In the genomic region with DNA sequence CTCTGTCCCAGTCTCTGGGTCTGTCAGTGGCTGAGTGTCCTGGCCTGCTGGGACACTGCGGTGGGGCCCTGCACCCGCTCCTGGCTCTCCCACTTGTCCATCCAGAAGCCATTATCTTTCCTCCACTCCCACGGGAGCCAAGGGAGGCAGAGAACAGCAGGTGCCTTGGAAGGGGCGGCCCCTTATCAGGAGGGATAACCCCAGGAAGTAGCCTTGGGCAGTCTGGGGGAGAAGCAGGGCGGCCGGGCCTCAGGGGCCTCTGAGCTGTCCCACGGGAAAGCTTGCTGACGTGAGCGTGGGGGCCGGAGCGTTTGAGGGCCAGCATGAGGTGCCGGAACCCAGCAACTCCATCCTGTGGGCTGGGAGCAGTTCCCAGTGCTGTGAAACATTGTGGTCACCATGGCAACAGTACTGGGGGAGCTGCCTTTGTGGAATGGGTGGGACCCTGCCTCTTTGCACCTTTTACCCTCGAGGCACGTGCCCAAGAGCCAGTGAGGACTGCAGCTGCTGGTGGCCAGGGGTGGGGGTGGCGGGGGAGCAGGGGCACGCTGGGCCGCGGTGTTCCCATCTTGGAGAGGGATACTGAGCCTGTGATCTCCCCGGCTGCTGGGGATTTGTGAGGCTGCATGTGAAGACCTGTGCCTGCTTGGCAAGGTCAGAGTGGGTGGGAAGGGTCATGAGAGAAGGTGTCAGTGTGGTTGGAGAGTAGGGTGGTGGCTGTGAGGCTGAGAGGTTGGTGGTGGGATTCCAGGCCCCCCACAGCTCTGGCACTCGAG, we compare ENCODE assay signal across 11 cellular contexts. TPM values are rescaled to one million over a fixed set of nuclear protein-coding genes. Genes with fewer than 3 reads are reported as not detected.
A peak's percentile ranks its signal among the peaks of the same experiment; 100 is the strongest.
DNase-seq lines count a peak whose midpoint lies in the region; ATAC-seq, FAIRE-seq and TF ChIP-seq lines count a peak whose summit lies in the region.
"Had no signal": no experiment of that assay in that cellular context is flagged by ENCODE, and none has a peak within 500 bp of the region (broad histone marks: within the 10 kb centered on the region; RNA-seq: fewer than 3 reads in every experiment).

No MANE protein-coding gene starts in this region.

- H3K4me3 ChIP-seq in astrocyte of the cerebellum (ENCODE audit: low read depth, low read length) (no peak overlapping the region), kidney (ENCODE audit: low read length in 2 of 2) (no peak overlapping the region), thoracic aorta (no peak overlapping the region), lower leg skin (ENCODE audit: low read depth, poor library complexity, severe bottlenecking) (no peak overlapping the region)

- no peak for TF ChIP-seq POLR2A in lower leg skin (IDR thresholded peaks at IDR 0.05)

- peaks cover 0 to 13% of the 10 kb centered on the region in 2 donors for H3K4me1 ChIP-seq in kidney (ENCODE audit: control insufficient read depth in 1 of 2, insufficient read depth in 1 of 2, low read depth in 1 of 2, low read length in 2 of 2)
- peaks cover 26 to 60% of the 10 kb centered on the region in 2 donors for H3K4me1 ChIP-seq in thoracic aorta (ENCODE audit: control insufficient read depth in 1 of 2, low read depth in 2 of 2)

- no peaks in the 10 kb centered on the region for H3K36me3 Mint-ChIP-seq in natural killer cell treated with Interleukin-12 subunit alpha and Interleukin-12 subunit beta and Interleukin-15 and Interleukin-18, amount 100 ng/mL, for 72 hours

- H3K9me3 ChIP-seq in kidney (ENCODE audit: control insufficient read depth in 1 of 2, low read length in 2 of 2) (no peaks in the 10 kb centered on the region), thoracic aorta (no peaks in the 10 kb centered on the region)

- 48 to 52% methylated on average over 18 to 20 of the region's 20 CpGs for WGBS in lower leg skin, 2 donors

- no peaks in the 10 kb centered on the region for H3K9me3 Mint-ChIP-seq in natural killer cell treated with Interleukin-12 subunit alpha and Interleukin-12 subunit beta and Interleukin-15 and Interleukin-18, amount 100 ng/mL, for 72 hours

- no peaks in the 10 kb centered on the region for H3K36me3 ChIP-seq in kidney (ENCODE audit: control insufficient read depth in 1 of 2, insufficient read depth in 2 of 2, low read length in 2 of 2)
- no peaks in the 10 kb centered on the region for H3K36me3 ChIP-seq in thoracic aorta

- intact Hi-C loops in kidney (cut with DNase I) (no loop called here), lower leg skin (cut with DNase I; ENCODE audit: low total_unique reads) (no loop called here)

- peak overlapping the region in 1 of 2 donors; percentile 61 for H3K9ac ChIP-seq in kidney (ENCODE audit: low read length in 2 of 2)

- no peak for FAIRE-seq in kidney (lab: Jason Lieb, UNC)

- in situ Hi-C loops in astrocyte of the cerebellum (cut with HindIII; ENCODE audit: low sequenced_read_pairs) = no loop called here

- H3K4me1 Mint-ChIP-seq in natural killer cell treated with Interleukin-12 subunit alpha and Interleukin-12 subunit beta and Interleukin-15 and Interleukin-18, amount 100 ng/mL, for 72 hours (ENCODE audit: low read depth in 2 of 2) = peaks cover 23 to 27% of the 10 kb centered on the region in 2 donors

- H3K27ac Mint-ChIP-seq in natural killer cell treated with Interleukin-12 subunit alpha and Interleukin-12 subunit beta and Interleukin-15 and Interleukin-18, amount 100 ng/mL, for 72 hours = no peak overlapping the region

- H3K27me3 ChIP-seq in thoracic aorta (replicated peaks; ENCODE audit: insufficient read depth) = no peaks in the 10 kb centered on the region

- DNase-seq in NCI-H146 (lab: John Stamatoyannopoulos, UW) = peak; percentile 48
- DNase-seq in NCI-H146 treated with DMSO at 0.1 percent for 48 hours (lab: John Stamatoyannopoulos, UW; ENCODE audit: unreplicated experiment) = no peak
- peak; percentile 81 for DNase-seq in astrocyte of the cerebellum (ENCODE audit: low read depth)
- DNase-seq in kidney = peak; percentile 88
- peak; percentile 41 for DNase-seq in thoracic aorta (ENCODE audit: low spot score)
- no peak for DNase-seq in natural killer cell treated with Interleukin-12 subunit alpha and Interleukin-12 subunit beta and Interleukin-15 and Interleukin-18, amount 100 ng/mL, for 72 hours (ENCODE audit: low spot score)
- no peak for DNase-seq in lower leg skin (ENCODE audit: low spot score in 2 of 2)
- DNase-seq: AML-193, GOT3 had no signal

- TF ChIP-seq CTCF in astrocyte of the cerebellum (IDR thresholded peaks at IDR 0.05; ENCODE audit: low read depth, low read length, missing control alignments) (no peak), kidney (IDR thresholded peaks at IDR 0.05; ENCODE audit: borderline replicate concordance, extremely low read depth, insufficient read depth) (no peak), thoracic aorta (IDR thresholded peaks at IDR 0.05) (no peak), lower leg skin (IDR thresholded peaks at IDR 0.05) (no peak)

- H3K27me3 Mint-ChIP-seq in natural killer cell treated with Interleukin-12 subunit alpha and Interleukin-12 subunit beta and Interleukin-15 and Interleukin-18, amount 100 ng/mL, for 72 hours = no peaks in the 10 kb centered on the region

- H3K27ac ChIP-seq in kidney (ENCODE audit: low read depth in 2 of 2, low read length in 2 of 2) (peak overlapping the region; percentile 63 to 84), thoracic aorta (peak overlapping the region; percentile 87 to 92)

- peak; percentile 26 for ATAC-seq in thoracic aorta (ENCODE audit: insufficient number of reproducible peaks, low FRiP score, low read depth)
- ATAC-seq in GM21526 (IDR thresholded peaks at IDR 0.05; ENCODE audit: low FRiP score, unreplicated experiment) = no peak
- ATAC-seq in natural killer cell treated with Interleukin-12 subunit alpha and Interleukin-12 subunit beta and Interleukin-15 and Interleukin-18, amount 100 ng/mL, for 72 hours = no peak

- H3K4me3 Mint-ChIP-seq in natural killer cell treated with Interleukin-12 subunit alpha and Interleukin-12 subunit beta and Interleukin-15 and Interleukin-18, amount 100 ng/mL, for 72 hours = no peak overlapping the region

RNA-seq across cellular contexts. Expression of a gene that starts 20.9 kb away (rescaled TPM):
- total RNA-seq in kidney = 16.1 TPM
- polyA plus RNA-seq in kidney (ENCODE audit: insufficient read depth, low read depth, low replicate concordance) = 5.6 TPM
- 10 to 100 TPM; 11.2 to 24.5 TPM for total RNA-seq in thoracic aorta
- total RNA-seq in natural killer cell treated with Interleukin-12 subunit alpha and Interleukin-12 subunit beta and Interleukin-15 and Interleukin-18, amount 100 ng/mL, for 72 hours = 10 to 100 TPM; 11.6 to 18.3 TPM
- total RNA-seq in lower leg skin = 10 to 100 TPM in 3 of 4 donors, 1 to 10 TPM in 1; 7.9 to 23.2 (median 18.2) TPM

RNA-seq across cellular contexts. Expression of a gene that starts 25.7 kb away (rescaled TPM):
- total RNA-seq in kidney (26.8 TPM), thoracic aorta (10 to 100 TPM in 1 of 2 donors, 1 to 10 TPM in 1; 8.7 to 11.2 TPM), lower leg skin (1 to 10 TPM; 2.1 to 5.5 (median 4.2) TPM)
- 10.9 TPM for polyA plus RNA-seq in kidney (ENCODE audit: insufficient read depth, low read depth, low replicate concordance)
- 1 to 10 TPM; 7.6 to 9.3 TPM for total RNA-seq in natural killer cell treated with Interleukin-12 subunit alpha and Interleukin-12 subunit beta and Interleukin-15 and Interleukin-18, amount 100 ng/mL, for 72 hours

RNA-seq across cellular contexts. Expression of a gene that starts 45.1 kb away (rescaled TPM):
- total RNA-seq in kidney (5.9 TPM), thoracic aorta (1 to 10 TPM; 3.2 to 6.5 TPM), lower leg skin (under 1 TPM in 3 of 4 donors, not detected in 1; 0.46 to 0.63 (median 0.52) TPM)
- polyA plus RNA-seq in kidney (ENCODE audit: insufficient read depth, low read depth, low replicate concordance) = 1.5 TPM
- total RNA-seq in natural killer cell treated with Interleukin-12 subunit alpha and Interleukin-12 subunit beta and Interleukin-15 and Interleukin-18, amount 100 ng/mL, for 72 hours = not detected

RNA-seq across cellular contexts. Expression of a gene that starts 51.2 kb away (rescaled TPM):
- 28.9 TPM for total RNA-seq in kidney
- 6.6 TPM for polyA plus RNA-seq in kidney (ENCODE audit: insufficient read depth, low read depth, low replicate concordance)
- total RNA-seq in thoracic aorta = 1,000 to 10,000 TPM in 1 of 2 donors, 10 to 100 TPM in 1; 85.9 to 1,063 TPM
- total RNA-seq in natural killer cell treated with Interleukin-12 subunit alpha and Interleukin-12 subunit beta and Interleukin-15 and Interleukin-18, amount 100 ng/mL, for 72 hours = not detected
- total RNA-seq in lower leg skin = 10 to 100 TPM; 27.7 to 90.8 (median 40.1) TPM
- total RNA-seq: pulmonary artery endothelial cell had no signal

Comparison
In these comparisons a context has a peak if more than half of its experiments do, and no peak if none do; other contexts are left out.
1. DNase-seq: peak in NCI-H146 (single experiment), astrocyte of the cerebellum (single experiment), kidney (single experiment) and thoracic aorta (single experiment); none in NCI-H146 treated with DMSO at 0.1 percent for 48 hours (single experiment), natural killer cell treated with Interleukin-12 subunit alpha and Interleukin-12 subunit beta and Interleukin-15 and Interleukin-18, amount 100 ng/mL, for 72 hours (single experiment) and lower leg skin (0 of 2).